Comparison of ENCODE assay signal across 9 cellular contexts in the genomic region with DNA sequence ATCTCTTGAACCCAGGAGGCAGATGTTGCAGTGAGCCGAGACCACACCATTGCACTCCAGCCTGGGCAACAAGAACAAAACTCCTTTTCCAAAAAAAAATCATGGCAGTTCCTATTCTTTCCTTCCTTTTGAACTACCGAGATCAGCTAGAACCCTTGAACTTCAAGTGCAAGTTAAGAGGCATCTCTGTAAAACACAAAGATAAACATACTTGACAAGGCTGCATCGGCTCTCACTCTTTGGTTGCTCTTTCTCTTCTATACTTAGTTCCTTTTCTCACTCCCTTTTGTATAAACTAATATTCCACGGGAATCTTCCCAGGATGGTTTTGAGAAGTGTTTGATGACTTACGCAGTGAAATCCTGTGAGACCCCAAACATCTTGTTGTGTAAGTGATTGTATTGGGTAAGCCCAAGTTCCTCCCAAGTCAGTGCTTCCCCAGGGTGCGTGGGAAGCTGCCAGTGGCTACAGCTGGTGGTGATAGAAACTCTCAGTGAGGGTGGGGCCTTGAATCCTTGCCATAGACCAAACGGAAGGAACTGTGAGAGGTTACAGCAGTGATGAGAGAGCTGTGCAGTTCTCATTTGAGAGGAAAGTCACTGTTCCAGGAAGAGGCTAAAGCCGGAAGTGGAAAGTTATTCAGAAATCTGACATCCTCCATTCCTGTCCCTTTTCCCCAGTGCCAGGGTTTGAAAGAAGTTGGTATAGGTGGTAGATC. TPM values are rescaled to one million over a fixed set of nuclear protein-coding genes. Genes with fewer than 3 reads are reported as not detected.
A peak's percentile ranks its signal among the peaks of the same experiment; 100 is the strongest.
DNase-seq lines count a peak whose midpoint lies in the region; ATAC-seq, FAIRE-seq and TF ChIP-seq lines count a peak whose summit lies in the region.
"Had no signal": no experiment of that assay in that cellular context is flagged by ENCODE, and none has a peak within 500 bp of the region (broad histone marks: within the 10 kb centered on the region; RNA-seq: fewer than 3 reads in every experiment).

No MANE protein-coding gene starts in this region.

- FAIRE-seq in D721Med (lab: Jason Lieb, UNC): no peak

- peak in 2 of 3 donors; percentile 42 to 88 for DNase-seq in Peyer's patch
- DNase-seq in non-pigmented ciliary epithelial cell (ENCODE audit: low read depth): peak; percentile 93
- DNase-seq in D721Med (ENCODE audit: insufficient read length, low spot score): no peak
- DNase-seq in NCI-H82 (lab: John Stamatoyannopoulos, UW): no peak
- DNase-seq in stimulated activated CD4-positive, alpha-beta T cell treated with anti-CD3 and anti-CD28 coated beads, Interleukin-4, amount 100 ng/mL, for 24 hours: no peak

- 48 to 54% methylated on average over 8 of the region's 8 CpGs for WGBS in esophagus, 2 donors

- H3K27ac ChIP-seq in Peyer's patch (peak overlapping the region; percentile 62 to 92 (median 77)), esophagus (ENCODE audit: low read depth in 2 of 2, low read length in 1 of 2) (peak overlapping the region; percentile 73 to 87)

- TF ChIP-seq POLR2A in Peyer's patch (IDR thresholded peaks at IDR 0.05): peak in 1 of 2 donors; percentile 11

- no peak overlapping the region for H3K4me3 ChIP-seq in Peyer's patch
- no peak overlapping the region for H3K4me3 ChIP-seq in esophagus (ENCODE audit: low read depth in 1 of 2, low read length in 2 of 2)

- peak; percentile 55 for ATAC-seq in GM21723 (IDR thresholded peaks at IDR 0.05; ENCODE audit: unreplicated experiment)
- ATAC-seq in HG03175 (IDR thresholded peaks at IDR 0.05; ENCODE audit: unreplicated experiment): no peak
- ATAC-seq: Panc1 had no signal

- H3K9me3 ChIP-seq in Peyer's patch: no peaks in the 10 kb centered on the region
- H3K9me3 ChIP-seq in esophagus (ENCODE audit: control insufficient read depth in 2 of 2, insufficient read depth in 1 of 2, low read depth in 1 of 2, low read length in 1 of 2): no peaks in the 10 kb centered on the region

- TF ChIP-seq CTCF in Peyer's patch (IDR thresholded peaks at IDR 0.05) (no peak), D721Med (IDR thresholded peaks at IDR 0.05; ENCODE audit: insufficient read depth, missing control alignments) (no peak)

- H3K27me3 ChIP-seq in Peyer's patch (no peaks in the 10 kb centered on the region), esophagus (ENCODE audit: control insufficient read depth in 1 of 2, insufficient read depth in 2 of 2, low read length in 2 of 2) (no peaks in the 10 kb centered on the region)

- H3K36me3 ChIP-seq in Peyer's patch: peaks cover 0 to 11% (median 0%) of the 10 kb centered on the region in 3 donors
- H3K36me3 ChIP-seq in esophagus (ENCODE audit: control insufficient read depth in 2 of 2, insufficient read depth in 2 of 2, low read length in 1 of 2): peaks cover 0 to 3% of the 10 kb centered on the region in 2 donors

- H3K4me1 ChIP-seq in Peyer's patch: peaks cover 0 to 31% (median 0%) of the 10 kb centered on the region in 4 donors
- peaks cover 3 to 8% of the 10 kb centered on the region in 2 donors for H3K4me1 ChIP-seq in esophagus (ENCODE audit: control insufficient read depth in 2 of 2, insufficient read depth in 2 of 2, low read length in 1 of 2)

RNA-seq across cellular contexts. Expression of gene CDC42EP2, which starts 24.1 kb away (rescaled TPM):
- total RNA-seq in Peyer's patch: 10 to 100 TPM; 13.2 to 26.9 (median 24.7) TPM
- 1 to 10 TPM; 4.4 to 4.7 TPM for polyA plus RNA-seq in esophagus

RNA-seq across cellular contexts. Expression of gene POLA2, which starts 28.8 kb away (rescaled TPM):
- 10 to 100 TPM in 2 of 4 donors, 1 to 10 TPM in 2; 6.8 to 25.6 (median 13.1) TPM for total RNA-seq in Peyer's patch
- polyA plus RNA-seq in esophagus: 1 to 10 TPM; 8.5 to 9.2 TPM

RNA-seq across cellular contexts. Expression of gene DPF2, which starts 43.0 kb away (rescaled TPM):
- total RNA-seq in Peyer's patch: 10 to 100 TPM; 25.0 to 47.0 (median 39.5) TPM
- 10 to 100 TPM; 12.2 to 17.4 TPM for polyA plus RNA-seq in esophagus

Comparison
In these comparisons a context has a peak if more than half of its experiments do, and no peak if none do; other contexts are left out.
1. DNase-seq: peak in Peyer's patch (2 of 3) and non-pigmented ciliary epithelial cell (single experiment); none in D721Med (single experiment), NCI-H82 (single experiment) and stimulated activated CD4-positive, alpha-beta T cell treated with anti-CD3 and anti-CD28 coated beads, Interleukin-4, amount 100 ng/mL, for 24 hours (single experiment).